In genomic region chr17:58785097-58785496, GRCh38 we compare ENCODE assay signal across 34 cellular contexts. TPM values are rescaled to one million over a fixed set of nuclear protein-coding genes. Genes with fewer than 3 reads are reported as not detected.
"Had no signal": no experiment of that assay in that cellular context is flagged by ENCODE, and none has a peak within 500 bp of the region (broad histone marks: within the 10 kb centered on the region; RNA-seq: fewer than 3 reads in every experiment).

No MANE protein-coding gene starts in this region.

- H3K9me3 ChIP-seq: adrenal gland, ascending aorta, body of pancreas, breast epithelium had no signal

- H3K4me1 ChIP-seq: ascending aorta, breast epithelium had no signal

- FAIRE-seq: astrocyte, bronchial epithelial cell had no signal

- ATAC-seq: activated naive CD8-positive, alpha-beta T cell treated with anti-CD3 and anti-CD28 coated beads, Interleukin-2, amount 50 U/mL, for 24 hours; activated T-cell treated with anti-CD3 and anti-CD28 coated beads, Interleukin-2, amount 50 U/mL, for 4 hours; activated T-cell treated with anti-CD3 and anti-CD28 coated beads, Interleukin-2, amount 50 U/mL, for 72 hours; activated T-helper 17 cell treated with anti-CD3 and anti-CD28 coated beads, Interleukin-2, amount 50 U/mL, for 72 hours; body of pancreas had no signal

- H3K36me3 ChIP-seq: adrenal gland, ascending aorta, brain microvascular endothelial cell, breast epithelium, cardiac muscle cell had no signal

- H3K27me3 ChIP-seq: adrenal gland, ascending aorta, body of pancreas, brain microvascular endothelial cell, breast epithelium, cardiac muscle cell had no signal

- H3K27ac ChIP-seq: ascending aorta, body of pancreas, brain microvascular endothelial cell, breast epithelium, cardiac muscle cell had no signal

- H3K4me3 ChIP-seq: adrenal gland, ascending aorta, body of pancreas, breast epithelium, cardiac muscle cell had no signal

- DNase-seq: activated effector memory CD4-positive, alpha-beta T cell treated with anti-CD3 and anti-CD28 coated beads, Interleukin-2, amount 50 U/mL, for 16 hours; activated effector memory CD4-positive, alpha-beta T cell treated with Interleukin-2 at 50 U/mL for 16 hours; activated gamma-delta T cell; activated gamma-delta T cell treated with Interleukin-2 at 50 U/mL for 16 hours; activated naive CD4-positive, alpha-beta T cell; activated naive CD4-positive, alpha-beta T cell treated with anti-CD3 and anti-CD28 coated beads for 36 hours; activated naive CD4-positive, alpha-beta T cell treated with anti-CD3 and anti-CD28 coated beads, Interleukin-2, amount 10 ng/mL, durations not matched to agents 7 days and 5 days; activated naive CD4-positive, alpha-beta T cell treated with anti-CD3 and anti-CD28 coated beads, Interleukin-2, amount 50 U/mL, for 16 hours; activated naive CD4-positive, alpha-beta T cell treated with Interleukin-2 at 50 U/mL for 16 hours; activated naive CD8-positive, alpha-beta T cell treated with anti-CD3 and anti-CD28 coated beads for 36 hours; activated naive CD8-positive, alpha-beta T cell treated with anti-CD3 and anti-CD28 coated beads, Interleukin-2, amount 10 ng/mL, durations not matched to agents 7 days and 5 days; activated naive CD8-positive, alpha-beta T cell treated with anti-CD3 and anti-CD28 coated beads, Interleukin-2, amount 50 U/mL, for 24 hours; activated T-cell treated with anti-CD3 and anti-CD28 coated beads, Interleukin-2, amount 50 U/mL, for 1 hour; activated T-cell treated with anti-CD3 and anti-CD28 coated beads, Interleukin-2, amount 50 U/mL, for 24 hours; activated T-cell treated with anti-CD3 and anti-CD28 coated beads, Interleukin-2, amount 50 U/mL, for 4 hours; activated T-cell treated with anti-CD3 and anti-CD28 coated beads, Interleukin-2, amount 50 U/mL, for 48 hours; activated T-cell treated with anti-CD3 and anti-CD28 coated beads, Interleukin-2, amount 50 U/mL, for 72 hours; adrenal gland; amniotic stem cell; amygdala; anterior cingulate cortex; aorta; body of pancreas; brain microvascular endothelial cell; caudate nucleus; central memory CD4-positive, alpha-beta T cell; cerebellar nuclear complex had no signal

RNA-seq across cellular contexts. Expression of gene PPM1E, which starts 29.4 kb away (rescaled TPM):
- total RNA-seq: activated naive CD8-positive, alpha-beta T cell treated with anti-CD3 and anti-CD28 coated beads, Interleukin-2, amount 10 ng/mL, durations not matched to agents 7 days and 5 days; activated T-helper 2 cell treated with anti-CD3 and anti-CD28 coated beads, Interferon-gamma antibody, Interleukin-2, Interleukin-4, amounts not matched to agents 10 μg/mL and 5 μg/mL and 100 μg/mL, durations not matched to agents 14 hours and 24 hours and 36 hours had no signal
- polyA plus RNA-seq: aorta, cardiac muscle cell had no signal
